Comparison of ENCODE assay signal across 1 cellular context in the genomic region with DNA sequence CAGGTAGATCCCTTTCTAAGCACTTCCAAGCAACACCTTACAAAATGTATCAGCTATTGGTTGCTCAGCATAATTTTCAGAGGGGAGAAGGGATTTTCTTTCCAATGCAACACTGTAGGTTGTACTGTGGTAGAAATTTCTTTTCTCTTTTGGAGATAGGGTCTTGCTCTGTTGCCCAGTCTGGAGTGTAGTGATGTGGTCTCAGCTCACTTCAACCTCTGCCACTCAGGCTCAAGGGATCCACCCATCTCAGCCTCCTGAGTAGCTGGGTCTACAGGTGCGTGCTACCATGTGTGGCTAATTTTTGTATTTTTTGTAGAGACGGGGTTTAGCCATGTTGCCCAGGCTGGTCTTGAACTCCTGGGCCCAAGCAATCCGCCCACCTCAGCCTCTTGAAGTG.
TF ChIP-seq lines count a peak whose summit lies in the region.

No MANE protein-coding gene starts in this region.

TF ChIP-seq in K562, 482 proteins besides CTCF, POLR2A, EP300 and RAD21:
- TF ChIP-seq CHD2 (IDR thresholded peaks at IDR 0.05; ENCODE audit: low read depth, low read length): no peak
- TF ChIP-seq FOXA1 (IDR thresholded peaks at IDR 0.05; ENCODE audit: borderline replicate concordance): no peak
- no peak for TF ChIP-seq TARDBP (IDR thresholded peaks at IDR 0.05)
- TF ChIP-seq, protein P1, sequence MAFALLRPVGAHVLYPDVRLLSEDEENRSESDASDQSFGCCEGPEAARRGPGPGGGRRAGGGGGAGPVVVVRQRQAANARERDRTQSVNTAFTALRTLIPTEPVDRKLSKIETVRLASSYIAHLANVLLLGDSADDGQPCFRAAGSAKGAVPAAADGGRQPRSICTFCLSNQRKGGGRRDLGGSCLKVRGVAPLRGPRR (CRISPR knock-in tag; IDR thresholded peaks at IDR 0.05): no peak
- no peak for TF ChIP-seq YY1 (IDR thresholded peaks at IDR 0.05; ENCODE audit: borderline replicate concordance in 1 of 3, control insufficient read depth in 1 of 3, extremely low read depth in 1 of 3, insufficient read depth in 3 of 3, insufficient read length in 1 of 3, insufficient replicate concordance in 2 of 3, low read depth in 1 of 3, low read length in 2 of 3)
- TF ChIP-seq, protein P2, sequence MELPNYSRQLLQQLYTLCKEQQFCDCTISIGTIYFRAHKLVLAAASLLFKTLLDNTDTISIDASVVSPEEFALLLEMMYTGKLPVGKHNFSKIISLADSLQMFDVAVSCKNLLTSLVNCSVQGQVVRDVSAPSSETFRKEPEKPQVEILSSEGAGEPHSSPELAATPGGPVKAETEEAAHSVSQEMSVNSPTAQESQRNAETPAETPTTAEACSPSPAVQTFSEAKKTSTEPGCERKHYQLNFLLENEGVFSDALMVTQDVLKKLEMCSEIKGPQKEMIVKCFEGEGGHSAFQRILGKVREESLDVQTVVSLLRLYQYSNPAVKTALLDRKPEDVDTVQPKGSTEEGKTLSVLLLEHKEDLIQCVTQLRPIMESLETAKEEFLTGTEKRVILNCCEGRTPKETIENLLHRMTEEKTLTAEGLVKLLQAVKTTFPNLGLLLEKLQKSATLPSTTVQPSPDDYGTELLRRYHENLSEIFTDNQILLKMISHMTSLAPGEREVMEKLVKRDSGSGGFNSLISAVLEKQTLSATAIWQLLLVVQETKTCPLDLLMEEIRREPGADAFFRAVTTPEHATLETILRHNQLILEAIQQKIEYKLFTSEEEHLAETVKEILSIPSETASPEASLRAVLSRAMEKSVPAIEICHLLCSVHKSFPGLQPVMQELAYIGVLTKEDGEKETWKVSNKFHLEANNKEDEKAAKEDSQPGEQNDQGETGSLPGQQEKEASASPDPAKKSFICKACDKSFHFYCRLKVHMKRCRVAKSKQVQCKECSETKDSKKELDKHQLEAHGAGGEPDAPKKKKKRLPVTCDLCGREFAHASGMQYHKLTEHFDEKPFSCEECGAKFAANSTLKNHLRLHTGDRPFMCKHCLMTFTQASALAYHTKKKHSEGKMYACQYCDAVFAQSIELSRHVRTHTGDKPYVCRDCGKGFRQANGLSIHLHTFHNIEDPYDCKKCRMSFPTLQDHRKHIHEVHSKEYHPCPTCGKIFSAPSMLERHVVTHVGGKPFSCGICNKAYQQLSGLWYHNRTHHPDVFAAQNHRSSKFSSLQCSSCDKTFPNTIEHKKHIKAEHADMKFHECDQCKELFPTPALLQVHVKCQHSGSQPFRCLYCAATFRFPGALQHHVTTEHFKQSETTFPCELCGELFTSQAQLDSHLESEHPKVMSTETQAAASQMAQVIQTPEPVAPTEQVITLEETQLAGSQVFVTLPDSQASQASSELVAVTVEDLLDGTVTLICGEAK (IDR thresholded peaks at IDR 0.05): no peak
- TF ChIP-seq, protein P2 (CRISPR knock-in tag; IDR thresholded peaks at IDR 0.05): no peak
- TF ChIP-seq BCOR (IDR thresholded peaks at IDR 0.05): 0 out of 2 replicates have a peak, but pooled peaks have one; percentile 39
- TF ChIP-seq TGIF2 (CRISPR knock-in tag; IDR thresholded peaks at IDR 0.05): no peak
- peak; percentile 98 for TF ChIP-seq ZNF121 (CRISPR knock-in tag; conservative IDR thresholded peaks at IDR 0.05)
- peak; percentile 66 for TF ChIP-seq RBM25 (IDR thresholded peaks at IDR 0.05; ENCODE audit: low read depth, low read length, severe bottlenecking)
